Comparison of ENCODE assay signal across 7 cellular contexts in the genomic region with DNA sequence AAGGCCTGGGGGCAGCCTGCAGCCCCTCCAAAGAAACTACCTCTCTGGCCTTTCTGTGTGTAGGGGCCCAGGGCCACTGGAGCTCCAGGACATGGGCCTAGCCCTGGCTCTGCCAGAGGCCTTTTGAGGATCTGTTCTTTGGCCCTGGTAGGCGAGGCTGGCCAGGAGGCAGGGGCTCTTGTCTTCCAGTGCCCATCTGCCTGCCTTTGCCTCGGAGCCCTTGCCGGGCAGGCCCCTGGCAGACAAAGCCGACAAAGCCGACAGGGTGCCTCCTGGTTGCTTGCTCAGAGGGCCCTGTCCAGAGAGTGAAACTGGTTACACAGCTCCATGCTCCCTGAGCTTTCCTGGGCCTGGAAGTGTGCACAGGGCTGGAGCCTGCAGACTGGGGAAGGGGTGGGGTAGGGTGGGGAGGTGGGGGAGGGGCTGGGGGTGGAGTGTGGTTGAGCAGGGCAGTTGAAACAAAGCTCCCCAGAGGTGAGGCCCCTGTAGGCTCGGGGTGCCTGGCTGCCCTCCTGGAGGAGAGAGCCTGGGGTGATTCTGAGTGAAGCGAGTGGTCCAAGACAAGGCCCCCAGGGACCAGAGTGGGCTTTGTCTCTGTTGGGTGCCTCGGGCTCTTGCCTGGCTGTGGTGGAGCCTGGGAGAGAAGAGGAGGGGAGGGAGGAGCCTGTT. TPM values are rescaled to one million over a fixed set of nuclear protein-coding genes. Genes with fewer than 3 reads are reported as not detected.
A peak's percentile ranks its signal among the peaks of the same experiment; 100 is the strongest.
DNase-seq lines count a peak whose midpoint lies in the region; ATAC-seq and TF ChIP-seq lines count a peak whose summit lies in the region.

No MANE protein-coding gene starts in this region.

- DNase-seq in GM12865 (ENCODE audit: low read depth) (peak; percentile 51), HCEC 1CT (peak; percentile 38), NCI-H1105 treated with DMSO at 0.1 percent for 48 hours (lab: John Stamatoyannopoulos, UW) (peak; percentile 16), germinal center (ENCODE audit: low spot score) (peak; percentile 37), nucleus accumbens (lab: John Stamatoyannopoulos, UW) (peak in 35 of 56 donors; percentile 11 to 79 (median 53)), GM20000 (ENCODE audit: low spot score) (no peak)
- peak; percentile 26 to 45 for DNase-seq in activated T-cell treated with anti-CD3 and anti-CD28 coated beads, Interleukin-2, amount 50 U/mL, for 72 hours

- ATAC-seq in activated T-cell treated with anti-CD3 and anti-CD28 coated beads, Interleukin-2, amount 50 U/mL, for 72 hours (replicated peaks in 1 of 2): peak; percentile 41 to 54

- H3K4me1 Mint-ChIP-seq in activated T-cell treated with anti-CD3 and anti-CD28 coated beads, Interleukin-2, amount 50 U/mL, for 72 hours (ENCODE audit: low read depth): peaks cover 46% of the 10 kb centered on the region

- peak overlapping the region; percentile 68 for H3K4me3 ChIP-seq in GM12865 (ENCODE audit: low read depth, low read length)

- H3K9me3 Mint-ChIP-seq in activated T-cell treated with anti-CD3 and anti-CD28 coated beads, Interleukin-2, amount 50 U/mL, for 72 hours: no peaks in the 10 kb centered on the region

- H3K27me3 Mint-ChIP-seq in activated T-cell treated with anti-CD3 and anti-CD28 coated beads, Interleukin-2, amount 50 U/mL, for 72 hours (ENCODE audit: low read depth): no peaks in the 10 kb centered on the region

- TF ChIP-seq CTCF in GM12865 (IDR thresholded peaks at IDR 0.05; ENCODE audit: insufficient read depth, low read depth, low read length, missing control alignments) (no peak), GM20000 (IDR thresholded peaks at IDR 0.05; ENCODE audit: extremely low read depth, missing control alignments) (no peak)

- H3K4me3 Mint-ChIP-seq in activated T-cell treated with anti-CD3 and anti-CD28 coated beads, Interleukin-2, amount 50 U/mL, for 72 hours: peak overlapping the region; percentile 82 to 92

- peaks cover 0 to 4% of the 10 kb centered on the region in 2 donors for H3K36me3 Mint-ChIP-seq in activated T-cell treated with anti-CD3 and anti-CD28 coated beads, Interleukin-2, amount 50 U/mL, for 72 hours (ENCODE audit: insufficient read depth in 2 of 2)

- peak overlapping the region; percentile 84 for H3K27ac Mint-ChIP-seq in activated T-cell treated with anti-CD3 and anti-CD28 coated beads, Interleukin-2, amount 50 U/mL, for 72 hours

RNA-seq across cellular contexts. Expression of gene PTPA, which starts 29.3 kb away (rescaled TPM):
- 10 to 100 TPM; 85.5 to 98.3 TPM for total RNA-seq in activated T-cell treated with anti-CD3 and anti-CD28 coated beads, Interleukin-2, amount 50 U/mL, for 72 hours

RNA-seq across cellular contexts. Expression of gene CRAT, which starts 29.9 kb away (rescaled TPM):
- total RNA-seq in activated T-cell treated with anti-CD3 and anti-CD28 coated beads, Interleukin-2, amount 50 U/mL, for 72 hours: 10 to 100 TPM; 21.4 to 23.8 TPM

RNA-seq across cellular contexts. Expression of gene IER5L, which starts 37.5 kb away (rescaled TPM):
- 1 to 10 TPM; 4.2 to 4.6 TPM for total RNA-seq in activated T-cell treated with anti-CD3 and anti-CD28 coated beads, Interleukin-2, amount 50 U/mL, for 72 hours

RNA-seq across cellular contexts. Expression of gene DOLPP1, which starts 59.6 kb away (rescaled TPM):
- total RNA-seq in activated T-cell treated with anti-CD3 and anti-CD28 coated beads, Interleukin-2, amount 50 U/mL, for 72 hours: 10 to 100 TPM; 17.1 to 22.3 TPM
